In the genomic region with DNA sequence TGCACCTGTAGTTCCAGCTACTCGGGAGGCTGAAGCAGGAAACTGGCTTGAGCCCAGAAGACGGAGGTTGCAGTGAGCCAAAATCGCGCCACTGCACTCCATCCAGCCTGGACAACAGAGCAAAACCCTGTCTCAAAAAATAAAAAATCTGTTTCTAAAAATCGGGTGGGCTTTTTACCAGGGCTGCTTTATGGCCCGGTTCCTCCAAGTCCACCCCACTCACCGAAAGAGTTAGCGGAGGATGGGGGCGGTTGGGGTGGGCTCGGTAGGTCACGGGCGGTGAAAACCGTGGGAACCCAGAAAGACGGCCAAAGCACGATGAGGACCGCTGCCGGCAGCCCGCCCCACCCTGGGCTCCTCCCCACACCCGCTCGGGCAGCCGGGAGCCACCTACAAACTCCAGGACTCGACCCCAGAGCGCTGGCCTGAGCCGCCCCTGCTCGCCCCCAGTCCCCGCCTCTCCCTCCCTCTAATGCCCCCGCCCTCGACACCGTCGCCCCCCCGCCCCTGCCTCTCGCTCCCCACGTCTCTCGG, we compare ENCODE assay signal across 9 cellular contexts. TPM values are rescaled to one million over a fixed set of nuclear protein-coding genes. Genes with fewer than 3 reads are reported as not detected.
DNase-seq lines count a peak whose midpoint lies in the region; ATAC-seq, FAIRE-seq and TF ChIP-seq lines count a peak whose summit lies in the region.
"Had no signal": no experiment of that assay in that cellular context is flagged by ENCODE, and none has a peak within 500 bp of the region (broad histone marks: within the 10 kb centered on the region; RNA-seq: fewer than 3 reads in every experiment).

No MANE protein-coding gene starts in this region.

- H3K79me2 ChIP-seq in keratinocyte (ENCODE audit: control insufficient read depth, insufficient read depth, low read length) (no peaks in the 10 kb centered on the region), smooth muscle cell (ENCODE audit: low read depth) (no peaks in the 10 kb centered on the region)

- H2AFZ ChIP-seq in keratinocyte (ENCODE audit: control insufficient read depth, low read length) = peak overlapping the region; percentile 54
- no peak overlapping the region for H2AFZ ChIP-seq in smooth muscle cell (ENCODE audit: low read depth)

- H3K9me1 ChIP-seq in keratinocyte (ENCODE audit: control insufficient read depth, extremely low read depth, insufficient read depth, low read length) = no peaks in the 10 kb centered on the region

- no peak for FAIRE-seq in keratinocyte (lab: Jason Lieb, UNC)

- WGBS in smooth muscle cell (ENCODE audit: low lambda C conversion rate) = 16% methylated on average over 12 of the region's 34 CpGs

- peak overlapping the region; percentile 29 for H3K9ac ChIP-seq in HUES6 (ENCODE audit: low read length)
- H3K9ac ChIP-seq in keratinocyte (ENCODE audit: control insufficient read depth, extremely low read depth, insufficient read depth, low read length) = peak overlapping the region; percentile 44
- peak overlapping the region; percentile 39 for H3K9ac ChIP-seq in smooth muscle cell (ENCODE audit: low read depth)

- TF ChIP-seq CTCF in keratinocyte (optimal IDR thresholded peaks at IDR 0.05 in 1 of 3, IDR thresholded peaks at IDR 0.05 in 1 of 3, conservative IDR thresholded peaks at IDR 0.05 in 1 of 3; ENCODE audit: extremely low read depth in 1 of 3, insufficient read depth in 2 of 3, low read length in 3 of 3) (no peak), smooth muscle cell (IDR thresholded peaks at IDR 0.05; ENCODE audit: borderline replicate concordance, insufficient read depth, poor library complexity, severe bottlenecking) (no peak)

- H3K4me1 Mint-ChIP-seq in central memory CD8-positive, alpha-beta T cell = peaks cover 19% of the 10 kb centered on the region

- H3K4me3 ChIP-seq in HUES6 (ENCODE audit: low read depth, low read length) (peak overlapping the region; percentile 66), SJSA1 (peak overlapping the region; percentile 42), keratinocyte (ENCODE audit: control insufficient read depth in 2 of 3, extremely low read depth in 1 of 3, insufficient read depth in 2 of 3, low read depth in 1 of 3, low read length in 3 of 3) (peak overlapping the region; percentile 42 to 54 (median 46)), smooth muscle cell (peak overlapping the region; percentile 65)

- H3K27me3 ChIP-seq in HUES6 (ENCODE audit: control insufficient read depth, insufficient read depth, low read length) (peaks cover 12% of the 10 kb centered on the region), SJSA1 (replicated peaks) (no peaks in the 10 kb centered on the region), keratinocyte (ENCODE audit: control insufficient read depth, extremely low read depth, insufficient read depth, low read length) (no peaks in the 10 kb centered on the region), smooth muscle cell (ENCODE audit: low read depth) (no peaks in the 10 kb centered on the region)

- H3K9me3 ChIP-seq in HUES6 (ENCODE audit: control insufficient read depth, insufficient read depth, low read depth, low read length) = peaks cover 19% of the 10 kb centered on the region; the same call in 1 of the 2 replicates
- peaks cover 4% of the 10 kb centered on the region; the same call in 1 of the 2 replicates for H3K9me3 ChIP-seq in SJSA1 (replicated peaks)
- H3K9me3 ChIP-seq in keratinocyte (ENCODE audit: control insufficient read depth, low read depth, low read length) = no peaks in the 10 kb centered on the region
- H3K9me3 ChIP-seq in smooth muscle cell (replicated peaks; ENCODE audit: low read depth) = no peaks in the 10 kb centered on the region

- no peak overlapping the region for H3K27ac Mint-ChIP-seq in central memory CD8-positive, alpha-beta T cell (ENCODE audit: low read depth)

- no peaks in the 10 kb centered on the region for H3K27me3 Mint-ChIP-seq in central memory CD8-positive, alpha-beta T cell

- ATAC-seq in central memory CD8-positive, alpha-beta T cell (replicated peaks; ENCODE audit: extremely low read depth, poor library complexity, severe bottlenecking) = no peak
- no peak for ATAC-seq in GM19324 (IDR thresholded peaks at IDR 0.05; ENCODE audit: low FRiP score, unreplicated experiment)
- ATAC-seq in GM21367 (IDR thresholded peaks at IDR 0.05; ENCODE audit: unreplicated experiment) = no peak

- H3K4me1 ChIP-seq in HUES6 (ENCODE audit: control insufficient read depth, insufficient read depth, low read length) (no peaks in the 10 kb centered on the region), SJSA1 (replicated peaks) (peaks cover 16% of the 10 kb centered on the region), keratinocyte (ENCODE audit: control insufficient read depth, extremely low read depth, insufficient read depth, low read length) (peaks cover 7% of the 10 kb centered on the region), smooth muscle cell (ENCODE audit: low read depth) (no peaks in the 10 kb centered on the region)

- peaks cover 40% of the 10 kb centered on the region for H3K36me3 ChIP-seq in HUES6 (ENCODE audit: control insufficient read depth, insufficient read depth, low read length)
- peaks cover 67% of the 10 kb centered on the region for H3K36me3 ChIP-seq in SJSA1
- peaks cover 8 to 12% of the 10 kb centered on the region in 2 experiments for H3K36me3 ChIP-seq in keratinocyte (ENCODE audit: control insufficient read depth in 2 of 2, extremely low read depth in 1 of 2, insufficient read depth in 2 of 2, low read length in 2 of 2)
- no peaks in the 10 kb centered on the region for H3K36me3 ChIP-seq in smooth muscle cell (ENCODE audit: low read depth)

- peaks cover 17% of the 10 kb centered on the region for H3F3A ChIP-seq in smooth muscle cell (ENCODE audit: low read depth)

- H3K4me2 ChIP-seq in keratinocyte (ENCODE audit: control insufficient read depth, extremely low read depth, insufficient read depth, low read depth, low read length) = peak overlapping the region; percentile 74
- H3K4me2 ChIP-seq in smooth muscle cell = peak overlapping the region; percentile 97

- DNase-seq in DMS53 (lab: John Stamatoyannopoulos, UW) (peak; percentile 80), SJSA1 (ENCODE audit: low read depth in 1 of 2, low spot score in 2 of 2) (peak; percentile 26 to 86), keratinocyte (ENCODE audit: low read depth, low spot score) (no peak), smooth muscle cell (lab: John Stamatoyannopoulos, UW; ENCODE audit: unreplicated experiment) (peak; percentile 55)
- DNase-seq in central memory CD8-positive, alpha-beta T cell (ENCODE audit: low spot score in 2 of 2) = peak in 1 of 2 donors; percentile 18

- H3K36me3 Mint-ChIP-seq in central memory CD8-positive, alpha-beta T cell (ENCODE audit: insufficient read depth) = peaks cover 21% of the 10 kb centered on the region
- H3K36me3 Mint-ChIP-seq: activated naive CD4-positive, alpha-beta T cell treated with anti-CD3 and anti-CD28 coated beads, Interleukin-2, amount 50 U/mL, for 72 hours had no signal

- H3K27ac ChIP-seq in HUES6 (ENCODE audit: low read depth, low read length) (no peak overlapping the region), SJSA1 (peak overlapping the region; percentile 44), keratinocyte (ENCODE audit: control insufficient read depth, insufficient read depth, low read length) (peak overlapping the region; percentile 26), smooth muscle cell (ENCODE audit: low read depth) (no peak overlapping the region)

- H4K20me1 ChIP-seq in keratinocyte (ENCODE audit: control insufficient read depth, extremely low read depth, insufficient read depth, low read length) (no peaks in the 10 kb centered on the region), smooth muscle cell (ENCODE audit: low read depth) (peaks cover 5% of the 10 kb centered on the region)

- no peaks in the 10 kb centered on the region for H3K9me3 Mint-ChIP-seq in central memory CD8-positive, alpha-beta T cell
- H3K9me3 Mint-ChIP-seq: activated naive CD4-positive, alpha-beta T cell treated with anti-CD3 and anti-CD28 coated beads, Interleukin-2, amount 50 U/mL, for 72 hours had no signal

- peak overlapping the region; percentile 59 for H3K4me3 Mint-ChIP-seq in central memory CD8-positive, alpha-beta T cell

- dilution Hi-C loops in keratinocyte (cut with MboI; ENCODE audit: extremely low pct_ligation_motif_present, low sequenced_read_pairs) = no loop called here

RNA-seq across cellular contexts. Expression of gene PER3, which starts 0.8 kb away (rescaled TPM):
- 5.6 and 13.2 TPM in 2 replicates for total RNA-seq in SJSA1 (2014; rRNA removed; shearing (Covaris generic))
- polyA plus RNA-seq in keratinocyte = 3.9 to 7.2 TPM (median 7.0 TPM) in 3 replicates
- 2.5 TPM for polyA plus RNA-seq in keratinocyte (2011; ENCODE audit: low read depth)
- polyA plus RNA-seq in keratinocyte (2011; cell fraction: cytosol; rRNA removed) = 3.5 and 3.6 TPM in 2 replicates
- 6.5 and 9.1 TPM in 2 replicates for polyA plus RNA-seq in keratinocyte (2011; cell fraction: nucleus; rRNA removed)
- 2.7 and 4.3 TPM in 2 replicates for polyA plus RNA-seq in keratinocyte (2012; ENCODE audit: low replicate concordance)
- 7.0 to 10.0 TPM (median 9.5 TPM) in 3 replicates for polyA minus RNA-seq in keratinocyte
- 3.3 TPM for polyA minus RNA-seq in keratinocyte (2011; cell fraction: cytosol; rRNA and poly(A)+ RNA removed)
- 5.7 and 11.4 TPM in 2 replicates for polyA minus RNA-seq in keratinocyte (2011; cell fraction: nucleus; rRNA and poly(A)+ RNA removed)
- 13.2 and 15.5 TPM in 2 replicates for total RNA-seq in smooth muscle cell
- 5.9 and 8.7 TPM in 2 replicates for polyA plus RNA-seq in smooth muscle cell

RNA-seq across cellular contexts. Expression of gene VAMP3, which starts 12.1 kb away (rescaled TPM):
- total RNA-seq in SJSA1 (2014; rRNA removed; shearing (Covaris generic)) = 110 and 162 TPM in 2 replicates
- polyA plus RNA-seq in keratinocyte = 169 to 219 TPM (median 200 TPM) in 3 replicates
- 138 TPM for polyA plus RNA-seq in keratinocyte (2011; ENCODE audit: low read depth)
- polyA plus RNA-seq in keratinocyte (2011; cell fraction: cytosol; rRNA removed) = 213 and 354 TPM in 2 replicates
- 100 and 107 TPM in 2 replicates for polyA plus RNA-seq in keratinocyte (2011; cell fraction: nucleus; rRNA removed)
- polyA plus RNA-seq in keratinocyte (2012; ENCODE audit: low replicate concordance) = 103 and 124 TPM in 2 replicates
- polyA minus RNA-seq in keratinocyte = 52.5 to 123 TPM (median 122 TPM) in 3 replicates
- polyA minus RNA-seq in keratinocyte (2011; cell fraction: cytosol; rRNA and poly(A)+ RNA removed) = 114 TPM
- polyA minus RNA-seq in keratinocyte (2011; cell fraction: nucleus; rRNA and poly(A)+ RNA removed) = 35.0 and 70.7 TPM in 2 replicates
- total RNA-seq in smooth muscle cell = 141 and 146 TPM in 2 replicates
- polyA plus RNA-seq in smooth muscle cell = 93.0 and 97.4 TPM in 2 replicates

Comparison
In these comparisons a context has a peak if more than half of its experiments do, and no peak if none do; other contexts are left out.
1. H3K27ac ChIP-seq: peak in SJSA1 (single experiment) and keratinocyte (single experiment); none in HUES6 (single experiment) and smooth muscle cell (single experiment).
2. Peak in every context shown above with its lines, with median percentiles within 50 percentile points of each other: H3K4me3 ChIP-seq and H3K9ac ChIP-seq.